ENCODE assay signal across 7 cellular contexts in the genomic region with DNA sequence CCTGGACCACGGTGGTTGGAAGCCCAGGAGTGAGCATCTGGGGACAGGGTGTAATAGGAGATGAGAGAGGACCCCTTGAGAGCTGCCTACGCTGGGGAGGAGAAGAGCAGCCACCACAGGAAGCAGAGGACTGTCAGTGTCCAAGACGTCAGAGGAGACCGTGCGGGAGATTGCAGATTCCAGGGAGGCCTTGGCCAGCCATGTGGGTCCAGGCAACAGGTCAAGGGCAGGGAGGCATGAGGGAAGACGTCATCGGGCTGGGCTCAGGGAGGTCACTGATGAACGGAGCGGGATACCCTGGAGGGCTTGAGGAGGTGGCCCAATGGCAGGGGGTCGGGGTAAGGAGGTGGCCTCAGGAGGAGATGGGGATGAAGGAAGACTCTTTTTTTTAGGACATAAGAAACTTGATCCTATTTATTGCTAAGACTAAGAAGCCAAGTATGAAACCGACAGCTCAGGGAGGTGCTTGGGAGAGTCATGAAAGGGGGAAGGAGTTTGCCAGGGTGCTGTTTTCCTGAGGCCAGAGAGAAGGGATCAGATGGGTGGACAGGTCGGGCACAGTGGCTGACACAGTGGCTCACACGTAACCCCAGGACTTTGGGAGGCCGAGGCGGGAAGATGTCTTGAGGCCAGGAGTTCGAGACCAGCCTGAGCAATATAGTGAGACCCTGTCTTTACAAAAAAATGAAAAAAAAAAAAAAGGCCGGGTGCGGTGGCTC. TPM values are rescaled to one million over a fixed set of nuclear protein-coding genes. Genes with fewer than 3 reads are reported as not detected.
DNase-seq lines count a peak whose midpoint lies in the region; ATAC-seq and TF ChIP-seq lines count a peak whose summit lies in the region.
"Not testable (repeated sequence)": the region's sequence is repeated elsewhere in the genome, so short reads cannot be mapped to it uniquely, and the experiment has no call there.

No MANE protein-coding gene starts in this region.

- intact Hi-C loops in Panc1 (cut with micrococcal nuclease; ENCODE audit: unreplicated experiment); MCF 10A (cut with micrococcal nuclease): not testable (repeated sequence)

- ATAC-seq in Panc1 (peak; percentile 29; the same call in 1 of the 2 replicates), gastroesophageal sphincter (peak; percentile 19)

- TF ChIP-seq EP300 in gastroesophageal sphincter (IDR thresholded peaks at IDR 0.05): not testable (repeated sequence)

- POLR2A ChIA-PET in HEK293 (lab: Yijun Ruan, JAX); Panc1 (lab: Charles Lee); MCF 10A (lab: Yijun Ruan, JAX): not testable (repeated sequence)

- not testable (repeated sequence) for H3K27me3 Mint-ChIP-seq in MCF 10A (ENCODE audit: insufficient read depth, unreplicated experiment)

- not testable (repeated sequence) for DNase-seq in Panc1 (ENCODE audit: low read depth, low spot score); MCF 10A (ENCODE audit: unreplicated experiment)
- DNase-seq in iris pigment epithelial cell (ENCODE audit: low read depth) (peak; percentile 26), osteoblast (ENCODE audit: insufficient read length, low spot score, missing footprints) (peak; percentile 34)

- TF ChIP-seq CTCF in HEK293 (tag by site-specific recombination; IDR thresholded peaks at IDR 0.05); Panc1 (IDR thresholded peaks at IDR 0.05); MCF 10A (IDR thresholded peaks at IDR 0.05; ENCODE audit: unreplicated experiment); gastroesophageal sphincter (IDR thresholded peaks at IDR 0.05); osteoblast (IDR thresholded peaks at IDR 0.05; ENCODE audit: extremely low read depth, low read depth, low read length): not testable (repeated sequence)

- not testable (repeated sequence) for H3K27me3 ChIP-seq in Panc1 (ENCODE audit: control insufficient read depth, insufficient read depth, low read length); gastroesophageal sphincter; osteoblast (ENCODE audit: insufficient read depth, low read length); skeletal muscle tissue (ENCODE audit: control insufficient read depth in 3 of 3, insufficient read depth in 3 of 3, low read length in 3 of 3)

- in situ Hi-C loops in Panc1 (cut with HindIII; ENCODE audit: low pct_unique_long_range_greater_than_20kb, low sequenced_read_pairs): not testable (repeated sequence)

- H3K4me3 ChIP-seq in HEK293 (ENCODE audit: low read depth, low read length); Panc1 (ENCODE audit: low read depth in 2 of 2, low read length in 2 of 2); gastroesophageal sphincter; osteoblast (ENCODE audit: insufficient read depth, low read length); skeletal muscle tissue (ENCODE audit: low read length in 3 of 3): not testable (repeated sequence)

- H3K9me3 Mint-ChIP-seq in MCF 10A (ENCODE audit: unreplicated experiment): not testable (repeated sequence)

- H3K36me3 Mint-ChIP-seq in MCF 10A (ENCODE audit: insufficient read depth, unreplicated experiment): not testable (repeated sequence)

- peaks cover 24% of the 10 kb centered on the region for H3K4me1 Mint-ChIP-seq in MCF 10A (ENCODE audit: insufficient read depth, unreplicated experiment)

- not testable (repeated sequence) for H3K79me2 ChIP-seq in osteoblast (ENCODE audit: insufficient read depth, low read length)

- not testable (repeated sequence) for H3K36me3 ChIP-seq in HEK293 (ENCODE audit: control insufficient read depth in 2 of 2, insufficient read depth in 1 of 2, low read length in 2 of 2); Panc1 (ENCODE audit: control insufficient read depth, insufficient read depth, low read length); gastroesophageal sphincter; osteoblast (ENCODE audit: insufficient read depth, low read length); skeletal muscle tissue (ENCODE audit: control insufficient read depth in 3 of 3, insufficient read depth in 3 of 3, low read length in 3 of 3)

- not testable (repeated sequence) for H3K27ac ChIP-seq in HEK293 (ENCODE audit: extremely low read depth, low read depth, low read length); gastroesophageal sphincter; osteoblast (ENCODE audit: low read depth, low read length)
- H3K27ac ChIP-seq in Panc1 (ENCODE audit: low read length) (peak overlapping the region; percentile 75), skeletal muscle tissue (ENCODE audit: low read depth, low read length) (peak overlapping the region; percentile 92)

- not testable (repeated sequence) for BruUV-seq in Panc1 (replicated peaks; lab: Mats Ljungman, UMichigan); MCF 10A (replicated peaks; lab: Mats Ljungman, UMichigan)

- H3K9ac ChIP-seq in skeletal muscle tissue (ENCODE audit: low read depth in 1 of 3, low read length in 3 of 3): peak overlapping the region in 1 of 3 donors; percentile 45

- not testable (repeated sequence) for H3K9me3 ChIP-seq in HEK293 (ENCODE audit: control insufficient read depth, insufficient read depth, low read depth, low read length); Panc1 (ENCODE audit: control insufficient read depth, insufficient read depth, low read depth, low read length); gastroesophageal sphincter; osteoblast (ENCODE audit: low read depth, low read length); skeletal muscle tissue (ENCODE audit: control insufficient read depth in 3 of 3, low read length in 3 of 3)

- 89 to 95% methylated on average over 4 to 9 of the region's 18 CpGs for WGBS in gastroesophageal sphincter (ENCODE audit: low coverage in 1 of 2), 2 donors

- peaks cover 53% of the 10 kb centered on the region for H4K20me1 ChIP-seq in osteoblast (ENCODE audit: insufficient read depth, low read length)

- CTCF ChIA-PET in HEK293 (lab: Yijun Ruan, JAX); Panc1 (lab: Charles Lee); MCF 10A (lab: Yijun Ruan, JAX): not testable (repeated sequence)

- H3K4me3 Mint-ChIP-seq in MCF 10A (ENCODE audit: unreplicated experiment): not testable (repeated sequence)

- TF ChIP-seq POLR2A in gastroesophageal sphincter (IDR thresholded peaks at IDR 0.05): not testable (repeated sequence)

- H2AFZ ChIP-seq in osteoblast (ENCODE audit: low read length): not testable (repeated sequence)

- H3K27ac Mint-ChIP-seq in MCF 10A (ENCODE audit: low read depth, unreplicated experiment): peak overlapping the region; percentile 47

- not testable (repeated sequence) for H3K4me1 ChIP-seq in HEK293 (ENCODE audit: control insufficient read depth, insufficient read depth, low read length); osteoblast (ENCODE audit: insufficient read depth, low read length)
- peaks cover 24% of the 10 kb centered on the region for H3K4me1 ChIP-seq in Panc1 (ENCODE audit: control insufficient read depth, insufficient read depth, low read length)
- H3K4me1 ChIP-seq in gastroesophageal sphincter: peaks cover 0 to 12% (median 5%) of the 10 kb centered on the region in 3 donors
- H3K4me1 ChIP-seq in skeletal muscle tissue (ENCODE audit: control insufficient read depth in 3 of 3, insufficient read depth in 3 of 3, low read length in 3 of 3): peaks cover 27 to 50% (median 36%) of the 10 kb centered on the region in 3 donors

- H3K4me2 ChIP-seq in osteoblast (ENCODE audit: insufficient read depth, low read length): not testable (repeated sequence)

TF ChIP-seq in HEK293, 187 proteins besides CTCF, POLR2A, EP300 and RAD21:
- TF ChIP-seq GLIS1 (tag by site-specific recombination; IDR thresholded peaks at IDR 0.05): peak; percentile 78
- peak; percentile 23; the same call in 1 of the 2 replicates for TF ChIP-seq SCRT2 (tag by site-specific recombination; IDR thresholded peaks at IDR 0.05)

RNA-seq across cellular contexts. Expression of a gene that starts 30.5 kb away (rescaled TPM):
- total RNA-seq in Panc1 (2021; ENCODE audit: unreplicated experiment) (41.1 TPM), MCF 10A (2022) (2.2 and 2.6 TPM in 2 replicates), gastroesophageal sphincter (10 to 100 TPM in 2 of 4 donors, 1 to 10 TPM in 2; 6.8 to 30.5 (median 14.6) TPM), osteoblast (17.0 and 24.8 TPM in 2 replicates), skeletal muscle tissue (15.1 TPM)
- 7.6 TPM for polyA plus RNA-seq in Panc1 (2012; ENCODE audit: insufficient read length)
